ENCODE assay signal across 15 cellular contexts in genomic region chr7:130180571-130180971, GRCh38. TPM values are rescaled to one million over a fixed set of nuclear protein-coding genes. Genes with fewer than 3 reads are reported as not detected.
A peak's percentile ranks its signal among the peaks of the same experiment; 100 is the strongest.
DNase-seq lines count a peak whose midpoint lies in the region; ATAC-seq and TF ChIP-seq lines count a peak whose summit lies in the region.
"Had no signal": no experiment of that assay in that cellular context is flagged by ENCODE, and none has a peak within 500 bp of the region (broad histone marks: within the 10 kb centered on the region; RNA-seq: fewer than 3 reads in every experiment).

No MANE protein-coding gene starts in this region.

- no peaks in the 10 kb centered on the region for H3K4me1 ChIP-seq in foreskin keratinocyte
- H3K4me1 ChIP-seq in tibial nerve = no peaks in the 10 kb centered on the region

- no peak for TF ChIP-seq EP300 in tibial nerve (IDR thresholded peaks at IDR 0.05)

- peaks cover 37% of the 10 kb centered on the region for H3K36me3 Mint-ChIP-seq in activated naive CD4-positive, alpha-beta T cell treated with anti-CD3 and anti-CD28 coated beads, Interleukin-2, amount 10 ng/mL, durations not matched to agents 7 days and 5 days
- peaks cover 30% of the 10 kb centered on the region for H3K36me3 Mint-ChIP-seq in activated T-cell treated with anti-CD3 and anti-CD28 coated beads, Interleukin-2, amount 50 U/mL, for 4 hours (ENCODE audit: insufficient read depth)

- H3K27me3 Mint-ChIP-seq in activated naive CD4-positive, alpha-beta T cell treated with anti-CD3 and anti-CD28 coated beads, Interleukin-2, amount 10 ng/mL, durations not matched to agents 7 days and 5 days = no peaks in the 10 kb centered on the region
- H3K27me3 Mint-ChIP-seq in activated T-cell treated with anti-CD3 and anti-CD28 coated beads, Interleukin-2, amount 50 U/mL, for 4 hours (ENCODE audit: low read depth) = no peaks in the 10 kb centered on the region
- H3K27me3 Mint-ChIP-seq: activated CD4-positive, alpha-beta T cell treated with anti-CD3 and anti-CD28 coated beads, Interleukin-2, amount 10 ng/mL, durations not matched to agents 7 days and 5 days had no signal

- no peak for TF ChIP-seq POLR2A in tibial nerve (IDR thresholded peaks at IDR 0.05)

- TF ChIP-seq CTCF in foreskin keratinocyte (conservative IDR thresholded peaks at IDR 0.05) (no peak), tibial nerve (IDR thresholded peaks at IDR 0.05) (no peak)

- no peak overlapping the region for H3K4me3 ChIP-seq in tibial nerve

- H3K9me3 Mint-ChIP-seq in activated naive CD4-positive, alpha-beta T cell treated with anti-CD3 and anti-CD28 coated beads, Interleukin-2, amount 10 ng/mL, durations not matched to agents 7 days and 5 days = no peaks in the 10 kb centered on the region
- no peaks in the 10 kb centered on the region for H3K9me3 Mint-ChIP-seq in activated T-cell treated with anti-CD3 and anti-CD28 coated beads, Interleukin-2, amount 50 U/mL, for 4 hours
- H3K9me3 Mint-ChIP-seq: activated CD4-positive, alpha-beta T cell treated with anti-CD3 and anti-CD28 coated beads, Interleukin-2, amount 10 ng/mL, durations not matched to agents 7 days and 5 days had no signal

- H3K27me3 ChIP-seq in foreskin keratinocyte (no peaks in the 10 kb centered on the region), tibial nerve (no peaks in the 10 kb centered on the region)

- peaks cover 0 to 77% (median 0%) of the 10 kb centered on the region in 3 donors for H3K36me3 ChIP-seq in tibial nerve

- H3K27ac ChIP-seq in foreskin keratinocyte = no peak overlapping the region
- H3K27ac ChIP-seq in tibial nerve = no peak overlapping the region

- H3K4me1 Mint-ChIP-seq in activated naive CD4-positive, alpha-beta T cell treated with anti-CD3 and anti-CD28 coated beads, Interleukin-2, amount 10 ng/mL, durations not matched to agents 7 days and 5 days = peaks cover 2% of the 10 kb centered on the region
- peaks cover 24% of the 10 kb centered on the region for H3K4me1 Mint-ChIP-seq in activated T-cell treated with anti-CD3 and anti-CD28 coated beads, Interleukin-2, amount 50 U/mL, for 4 hours (ENCODE audit: low read depth)

- no peak overlapping the region for H3K27ac Mint-ChIP-seq in activated naive CD4-positive, alpha-beta T cell treated with anti-CD3 and anti-CD28 coated beads, Interleukin-2, amount 10 ng/mL, durations not matched to agents 7 days and 5 days
- H3K27ac Mint-ChIP-seq: activated CD4-positive, alpha-beta T cell treated with anti-CD3 and anti-CD28 coated beads, Interleukin-2, amount 10 ng/mL, durations not matched to agents 7 days and 5 days had no signal

- ATAC-seq in activated T-cell treated with anti-CD3 and anti-CD28 coated beads, Interleukin-2, amount 50 U/mL, for 4 hours = peak; percentile 98
- ATAC-seq in foreskin keratinocyte = peak; percentile 60
- ATAC-seq in stimulated activated naive CD8-positive, alpha-beta T cell treated with anti-CD3 and anti-CD28 coated beads, Interleukin-15, Interleukin-2, amounts not matched to agents 100 U/mL and 50 U/mL, for 24 hours = peak; percentile 100
- ATAC-seq: SK-N-SH treated with all-trans-retinoic acid at 6 μM for 48 hours had no signal

- CTCF ChIA-PET in activated naive CD4-positive, alpha-beta T cell treated with anti-CD3 and anti-CD28 coated beads, Interleukin-2, amount 10 ng/mL, durations not matched to agents 7 days and 5 days (lab: Charles Lee) = no interaction called here

- DNase-seq in activated naive CD4-positive, alpha-beta T cell treated with Interleukin-2 at 50 U/mL for 16 hours = peak; percentile 56
- DNase-seq in activated naive CD4-positive, alpha-beta T cell treated with anti-CD3 and anti-CD28 coated beads, Interleukin-2, amount 10 ng/mL, durations not matched to agents 7 days and 5 days = no peak
- DNase-seq in activated T-cell treated with anti-CD3 and anti-CD28 coated beads, Interleukin-2, amount 50 U/mL, for 4 hours = no peak
- DNase-seq in foreskin keratinocyte (peak; percentile 53 to 61), C1 segment of cervical spinal cord (lab: John Stamatoyannopoulos, UW) (no peak), NCI-H2196 treated with DMSO at 0.1 percent for 48 hours (lab: John Stamatoyannopoulos, UW; ENCODE audit: unreplicated experiment) (no peak), tibial nerve (ENCODE audit: low spot score in 2 of 2) (no peak)
- peak; percentile 36 for DNase-seq in stimulated activated naive CD8-positive, alpha-beta T cell treated with anti-CD3 and anti-CD28 coated beads, Interleukin-15, Interleukin-2, amounts not matched to agents 100 U/mL and 50 U/mL, for 24 hours
- DNase-seq: activated CD4-positive, alpha-beta T cell treated with anti-CD3 and anti-CD28 coated beads, Interleukin-2, amount 10 ng/mL, durations not matched to agents 7 days and 5 days; DMS79 treated with DMSO at 0.1 percent for 48 hours; Karpas-422; NCI-H2081 had no signal

- WGBS in tibial nerve, 2 donors = 94% methylated on average over 8 of the region's 8 CpGs

- no peak overlapping the region for H3K4me3 Mint-ChIP-seq in activated naive CD4-positive, alpha-beta T cell treated with anti-CD3 and anti-CD28 coated beads, Interleukin-2, amount 10 ng/mL, durations not matched to agents 7 days and 5 days
- H3K4me3 Mint-ChIP-seq in activated T-cell treated with anti-CD3 and anti-CD28 coated beads, Interleukin-2, amount 50 U/mL, for 4 hours = no peak overlapping the region
- H3K4me3 Mint-ChIP-seq: activated CD4-positive, alpha-beta T cell treated with anti-CD3 and anti-CD28 coated beads, Interleukin-2, amount 10 ng/mL, durations not matched to agents 7 days and 5 days had no signal

- no peaks in the 10 kb centered on the region for H3K9me3 ChIP-seq in tibial nerve

RNA-seq across cellular contexts. Expression of gene TMEM209, which starts 24.6 kb away (rescaled TPM):
- total RNA-seq in activated T-cell treated with anti-CD3 and anti-CD28 coated beads, Interleukin-2, amount 50 U/mL, for 4 hours = 10 to 100 TPM; 44.5 to 46.4 (median 45.0) TPM
- 22.6 and 24.2 TPM in 2 replicates for total RNA-seq in foreskin keratinocyte
- polyA plus RNA-seq in foreskin keratinocyte = 6.5 and 7.0 TPM in 2 replicates
- total RNA-seq in tibial nerve = 10 to 100 TPM in 2 of 4 donors, 1 to 10 TPM in 2; 9.6 to 17.3 (median 12.5) TPM

RNA-seq across cellular contexts. Expression of gene SSMEM1, which starts 27.1 kb away (rescaled TPM):
- not detected for total RNA-seq in activated T-cell treated with anti-CD3 and anti-CD28 coated beads, Interleukin-2, amount 50 U/mL, for 4 hours
- total RNA-seq in foreskin keratinocyte (not detected in 2 replicates), tibial nerve (not detected)
- polyA plus RNA-seq in foreskin keratinocyte = not detected in 2 replicates
- total RNA-seq: activated CD4-positive, alpha-beta T cell treated with anti-CD3 and anti-CD28 coated beads, Interleukin-2, amount 10 ng/mL, durations not matched to agents 7 days and 5 days; mononuclear cell had no signal
- polyA plus RNA-seq: esophagus had no signal

Comparison
In these comparisons a context has a peak if more than half of its experiments do, and no peak if none do; other contexts are left out.
1. DNase-seq: peak in activated naive CD4-positive, alpha-beta T cell treated with Interleukin-2 at 50 U/mL for 16 hours (single experiment), foreskin keratinocyte (2 of 2) and stimulated activated naive CD8-positive, alpha-beta T cell treated with anti-CD3 and anti-CD28 coated beads, Interleukin-15, Interleukin-2, amounts not matched to agents 100 U/mL and 50 U/mL, for 24 hours (single experiment); none in activated naive CD4-positive, alpha-beta T cell treated with anti-CD3 and anti-CD28 coated beads, Interleukin-2, amount 10 ng/mL, durations not matched to agents 7 days and 5 days (single experiment), activated T-cell treated with anti-CD3 and anti-CD28 coated beads, Interleukin-2, amount 50 U/mL, for 4 hours (single experiment), C1 segment of cervical spinal cord (0 of 14), NCI-H2196 treated with DMSO at 0.1 percent for 48 hours (single experiment) and tibial nerve (0 of 2).
2. Peak in every context shown above with its lines, with median percentiles within 50 percentile points of each other: ATAC-seq.